Comparison of ENCODE assay signal across 10 cellular contexts in the genomic region with DNA sequence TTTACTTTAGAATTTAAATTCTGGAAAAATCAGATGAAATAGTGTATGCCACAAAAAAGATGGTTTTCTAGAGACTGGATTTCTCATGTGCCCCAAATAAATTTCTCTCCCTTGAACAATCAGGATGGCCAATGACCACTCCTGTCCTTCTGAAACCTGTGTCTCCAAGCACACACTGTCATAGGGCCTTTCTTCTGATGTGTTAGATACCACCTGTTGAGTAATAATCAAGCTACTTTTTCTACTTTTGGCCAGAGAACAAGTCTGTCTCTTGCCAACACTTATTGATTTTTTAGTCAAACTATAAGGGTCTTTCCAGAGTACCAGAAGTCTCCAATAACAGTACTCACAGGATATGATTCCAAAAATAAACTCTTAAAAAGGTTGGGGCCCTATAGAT.
"Had no signal": no experiment of that assay in that cellular context is flagged by ENCODE, and none has a peak within 500 bp of the region (broad histone marks: within the 10 kb centered on the region; RNA-seq: fewer than 3 reads in every experiment).

No MANE protein-coding gene starts in this region.

- H3K9ac ChIP-seq: GM23248 had no signal

- H3K27ac Mint-ChIP-seq: GM23338, HFFc6 had no signal

- DNase-seq: GM23248, GOT3, H7, HCEC 1CT, HFFc6 had no signal

- H3K4me1 Mint-ChIP-seq: GM23338 had no signal

- H3K9me3 ChIP-seq: HAP-1 had no signal

- H3K4me2 ChIP-seq: GM23338 had no signal

- H3K27ac ChIP-seq: GM23248 had no signal

- ATAC-seq: GM23338, HCT116 had no signal

- H3K4me3 Mint-ChIP-seq: GM23338, HFFc6 had no signal

- H3K36me3 ChIP-seq: HAP-1 had no signal

- H2AFZ ChIP-seq: GM23248, GM23338 had no signal

- FAIRE-seq: H1, H54 had no signal

- H3K4me3 ChIP-seq: GM23248, GM23338, HAP-1 had no signal

- H3K9me3 Mint-ChIP-seq: HFFc6 had no signal
